12 cellular contexts compared by ENCODE assay signal in the genomic region with DNA sequence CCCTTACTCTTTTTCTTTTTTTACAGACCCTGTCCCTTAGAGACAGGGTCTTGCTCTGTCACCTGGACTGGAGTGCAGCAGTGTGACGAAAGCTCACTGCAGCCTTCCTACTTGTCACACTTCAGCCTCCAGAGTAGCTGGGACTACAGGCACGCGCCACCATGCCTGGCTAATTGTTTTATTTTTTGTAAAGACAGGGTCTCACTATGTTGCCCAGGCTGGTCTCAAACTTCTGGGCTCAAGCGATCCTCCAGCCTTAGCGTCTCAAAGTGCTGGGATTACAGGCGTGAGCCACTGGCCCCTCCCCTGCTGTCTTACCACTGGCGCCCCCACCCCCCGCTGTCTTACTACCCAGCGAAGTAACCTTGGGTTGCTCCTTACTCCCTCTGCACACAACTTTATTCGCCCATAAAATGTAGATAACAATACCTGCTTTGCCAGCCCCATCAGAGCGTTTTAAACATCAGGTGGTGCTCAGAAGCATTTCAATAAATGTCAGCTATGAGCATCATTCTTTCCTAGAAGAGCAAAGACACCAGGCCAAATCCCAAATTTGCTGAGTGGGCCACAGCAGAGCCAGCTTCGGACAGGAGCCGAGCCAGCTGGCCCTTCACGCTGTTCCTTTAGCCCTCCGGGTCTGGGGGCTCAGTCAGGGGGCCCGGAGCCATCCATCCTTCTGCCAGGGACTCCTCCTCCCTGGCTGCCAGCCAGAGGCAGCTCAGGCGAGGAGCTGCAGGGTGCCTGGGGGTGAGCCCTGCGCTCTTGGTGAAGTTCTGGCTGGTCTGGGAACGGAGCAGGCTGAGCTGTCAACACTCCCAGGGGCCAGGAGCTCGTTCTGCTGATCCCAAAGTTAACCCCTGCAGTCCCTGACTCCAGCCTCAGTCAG. TPM values are rescaled to one million over a fixed set of nuclear protein-coding genes. Genes with fewer than 3 reads are reported as not detected.
DNase-seq lines count a peak whose midpoint lies in the region; ATAC-seq and TF ChIP-seq lines count a peak whose summit lies in the region.
"Had no signal": no experiment of that assay in that cellular context is flagged by ENCODE, and none has a peak within 500 bp of the region (broad histone marks: within the 10 kb centered on the region; RNA-seq: fewer than 3 reads in every experiment).

No MANE protein-coding gene starts in this region.

- H3K9me3 Mint-ChIP-seq in stimulated activated effector memory CD8-positive, alpha-beta T cell treated with anti-CD3 and anti-CD28 coated beads, Interleukin-12 subunit alpha, Interleukin-12 subunit beta, amount 100 ng/mL, for 72 hours = no peaks in the 10 kb centered on the region
- H3K9me3 Mint-ChIP-seq: T-helper 2 cell treated with Interferon-gamma antibody and Interleukin-4, amounts not matched to agents 5 μg/mL and 100 μg/mL, for 36 hours had no signal

- H3K4me1 Mint-ChIP-seq in stimulated activated effector memory CD8-positive, alpha-beta T cell treated with anti-CD3 and anti-CD28 coated beads, Interleukin-12 subunit alpha, Interleukin-12 subunit beta, amount 100 ng/mL, for 72 hours = no peaks in the 10 kb centered on the region

- H3K4me1 ChIP-seq in left lung = peaks cover 9 to 20% of the 10 kb centered on the region in 2 donors
- H3K4me1 ChIP-seq in upper lobe of left lung = peaks cover 10 to 27% (median 13%) of the 10 kb centered on the region in 4 donors

- TF ChIP-seq POLR2A in upper lobe of left lung (IDR thresholded peaks at IDR 0.05) = no peak

- no peaks in the 10 kb centered on the region for H3K9me3 ChIP-seq in left lung
- no peaks in the 10 kb centered on the region for H3K9me3 ChIP-seq in upper lobe of left lung

- no peak overlapping the region for H3K4me3 Mint-ChIP-seq in stimulated activated effector memory CD8-positive, alpha-beta T cell treated with anti-CD3 and anti-CD28 coated beads, Interleukin-12 subunit alpha, Interleukin-12 subunit beta, amount 100 ng/mL, for 72 hours
- H3K4me3 Mint-ChIP-seq: T-helper 2 cell treated with Interferon-gamma antibody and Interleukin-4, amounts not matched to agents 5 μg/mL and 100 μg/mL, for 36 hours had no signal

- H3K27ac Mint-ChIP-seq in stimulated activated effector memory CD8-positive, alpha-beta T cell treated with anti-CD3 and anti-CD28 coated beads, Interleukin-12 subunit alpha, Interleukin-12 subunit beta, amount 100 ng/mL, for 72 hours = no peak overlapping the region
- H3K27ac Mint-ChIP-seq: T-helper 2 cell treated with Interferon-gamma antibody and Interleukin-4, amounts not matched to agents 5 μg/mL and 100 μg/mL, for 36 hours had no signal

- H3K36me3 Mint-ChIP-seq in stimulated activated effector memory CD8-positive, alpha-beta T cell treated with anti-CD3 and anti-CD28 coated beads, Interleukin-12 subunit alpha, Interleukin-12 subunit beta, amount 100 ng/mL, for 72 hours = no peaks in the 10 kb centered on the region

- 58 to 61% methylated on average over 17 to 20 of the region's 20 CpGs for WGBS in upper lobe of left lung, 2 donors

- TF ChIP-seq EP300 in upper lobe of left lung (IDR thresholded peaks at IDR 0.05) = no peak

- ATAC-seq in left lung = peak; percentile 78
- peak; percentile 25 to 72 for ATAC-seq in upper lobe of left lung (ENCODE audit: low FRiP score in 2 of 2)
- ATAC-seq in stimulated activated effector memory CD8-positive, alpha-beta T cell treated with anti-CD3 and anti-CD28 coated beads, Interleukin-12 subunit alpha, Interleukin-12 subunit beta, amount 100 ng/mL, for 72 hours = no peak
- no peak for ATAC-seq in GM19467 (IDR thresholded peaks at IDR 0.05; ENCODE audit: unreplicated experiment)

- H3K27me3 ChIP-seq in left lung (no peaks in the 10 kb centered on the region), upper lobe of left lung (no peaks in the 10 kb centered on the region)

- intact Hi-C loops in left lung (cut with DNase I) = no loop called here

- DNase-seq in NCI-H1417 (lab: John Stamatoyannopoulos, UW) (peak in 2 of 3 experiments; percentile 45 to 72), NCI-H1417 treated with DMSO at 0.1 percent for 48 hours (lab: John Stamatoyannopoulos, UW) (no peak), choroid plexus epithelial cell (ENCODE audit: low read depth) (peak; percentile 82), left lung (peak in 1 of 2 donors; percentile 55), upper lobe of left lung (peak; percentile 42 to 63), NCI-H128 (lab: John Stamatoyannopoulos, UW; ENCODE audit: unreplicated experiment) (no peak)
- DNase-seq in stimulated activated effector memory CD8-positive, alpha-beta T cell treated with anti-CD3 and anti-CD28 coated beads, Interleukin-12 subunit alpha, Interleukin-12 subunit beta, amount 100 ng/mL, for 72 hours (ENCODE audit: low spot score in 2 of 2) = no peak
- DNase-seq: NCI-H526 treated with DMSO at 0.1 percent for 48 hours had no signal

- H3K4me3 ChIP-seq in choroid plexus epithelial cell (ENCODE audit: low read depth, low read length) (no peak overlapping the region), left lung (no peak overlapping the region), upper lobe of left lung (no peak overlapping the region)

- no peaks in the 10 kb centered on the region for H3K36me3 ChIP-seq in left lung
- H3K36me3 ChIP-seq in upper lobe of left lung = no peaks in the 10 kb centered on the region

- TF ChIP-seq CTCF in choroid plexus epithelial cell (conservative IDR thresholded peaks at IDR 0.05; ENCODE audit: low read depth, low read length) = no peak
- TF ChIP-seq CTCF in left lung (IDR thresholded peaks at IDR 0.05) = no peak
- TF ChIP-seq CTCF in upper lobe of left lung (IDR thresholded peaks at IDR 0.05) = no peak

- H3K27ac ChIP-seq in left lung (peak overlapping the region; percentile 16 to 27), upper lobe of left lung (peak overlapping the region in 3 of 4 donors; percentile 3 to 10 (median 7))

RNA-seq across cellular contexts. Expression of a gene that starts 24.4 kb away (rescaled TPM):
- 1 to 10 TPM in 1 of 2 donors, under 1 TPM in 1; 0.82 to 1.9 TPM for total RNA-seq in left lung
- total RNA-seq in upper lobe of left lung = 1 to 10 TPM in 1 of 6 donors, under 1 TPM in 2, not detected in 3; 0.30 to 1.1 (median 0.46) TPM
- total RNA-seq: A172, Daoy had no signal

RNA-seq across cellular contexts. Expression of a gene that starts 55.3 kb away (rescaled TPM):
- total RNA-seq in left lung = 10 to 100 TPM in 1 of 2 donors, 1 to 10 TPM in 1; 6.4 to 12.8 TPM
- total RNA-seq in upper lobe of left lung = 10 to 100 TPM in 3 of 6 donors, 1 to 10 TPM in 3; 3.7 to 24.1 (median 8.9) TPM

Comparison
In these comparisons a context has a peak if more than half of its experiments do, and no peak if none do; other contexts are left out.
1. DNase-seq: peak in NCI-H1417 (2 of 3), choroid plexus epithelial cell (single experiment) and upper lobe of left lung (2 of 2); none in NCI-H1417 treated with DMSO at 0.1 percent for 48 hours (single experiment), stimulated activated effector memory CD8-positive, alpha-beta T cell treated with anti-CD3 and anti-CD28 coated beads, Interleukin-12 subunit alpha, Interleukin-12 subunit beta, amount 100 ng/mL, for 72 hours (0 of 2) and NCI-H128 (single experiment).
2. ATAC-seq: peak in left lung (single experiment) and upper lobe of left lung (2 of 2); none in stimulated activated effector memory CD8-positive, alpha-beta T cell treated with anti-CD3 and anti-CD28 coated beads, Interleukin-12 subunit alpha, Interleukin-12 subunit beta, amount 100 ng/mL, for 72 hours (single experiment) and GM19467 (single experiment).